1 cellular context compared by ENCODE assay signal in the genomic region with DNA sequence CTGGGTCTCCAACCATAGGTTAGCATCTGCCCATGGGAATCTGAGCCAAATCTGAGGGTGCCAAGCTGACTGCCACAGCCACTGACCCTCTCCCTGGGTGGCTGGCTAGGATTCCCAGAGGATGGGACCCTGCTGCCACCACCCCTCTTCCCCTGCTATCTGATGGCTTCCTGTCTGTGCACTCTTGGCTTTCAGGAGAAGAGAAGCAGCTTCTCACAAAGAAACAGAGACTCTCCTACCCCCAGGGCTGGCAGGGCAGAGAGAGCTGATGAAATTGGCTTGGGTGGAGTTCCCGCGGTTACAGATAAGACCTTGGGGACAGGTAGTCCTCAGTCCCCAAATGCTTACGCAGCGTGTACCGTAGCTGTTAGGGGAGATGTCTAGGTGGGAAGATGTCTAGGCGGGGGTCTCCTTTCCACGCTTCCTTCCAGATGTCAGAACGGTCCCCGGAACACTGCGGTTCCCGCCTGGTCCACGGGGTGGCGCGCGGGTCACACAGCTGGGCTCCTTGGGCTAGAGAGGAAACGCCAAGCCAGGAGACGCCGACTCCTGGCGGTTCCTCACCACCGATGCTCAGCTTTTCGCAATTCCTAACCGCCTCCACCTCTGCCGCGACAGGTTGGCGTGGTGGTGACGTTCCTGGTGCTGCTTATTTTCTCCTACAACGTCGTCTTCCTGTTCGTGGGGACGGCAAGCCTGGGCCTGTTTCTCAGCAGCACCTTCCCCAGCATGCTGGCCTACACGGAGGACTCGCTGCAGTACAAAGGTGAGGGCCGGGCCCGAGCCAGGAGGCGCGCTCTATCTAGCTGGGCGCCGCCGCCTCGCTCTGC.
A peak's percentile ranks its signal among the peaks of the same experiment; 100 is the strongest.
TF ChIP-seq lines count a peak whose summit lies in the region.

No MANE protein-coding gene starts in this region.

TF ChIP-seq in HepG2, 621 proteins besides CTCF, POLR2A, EP300 and RAD21 (continued from another document and continues in another):
- TF ChIP-seq, protein P1, sequence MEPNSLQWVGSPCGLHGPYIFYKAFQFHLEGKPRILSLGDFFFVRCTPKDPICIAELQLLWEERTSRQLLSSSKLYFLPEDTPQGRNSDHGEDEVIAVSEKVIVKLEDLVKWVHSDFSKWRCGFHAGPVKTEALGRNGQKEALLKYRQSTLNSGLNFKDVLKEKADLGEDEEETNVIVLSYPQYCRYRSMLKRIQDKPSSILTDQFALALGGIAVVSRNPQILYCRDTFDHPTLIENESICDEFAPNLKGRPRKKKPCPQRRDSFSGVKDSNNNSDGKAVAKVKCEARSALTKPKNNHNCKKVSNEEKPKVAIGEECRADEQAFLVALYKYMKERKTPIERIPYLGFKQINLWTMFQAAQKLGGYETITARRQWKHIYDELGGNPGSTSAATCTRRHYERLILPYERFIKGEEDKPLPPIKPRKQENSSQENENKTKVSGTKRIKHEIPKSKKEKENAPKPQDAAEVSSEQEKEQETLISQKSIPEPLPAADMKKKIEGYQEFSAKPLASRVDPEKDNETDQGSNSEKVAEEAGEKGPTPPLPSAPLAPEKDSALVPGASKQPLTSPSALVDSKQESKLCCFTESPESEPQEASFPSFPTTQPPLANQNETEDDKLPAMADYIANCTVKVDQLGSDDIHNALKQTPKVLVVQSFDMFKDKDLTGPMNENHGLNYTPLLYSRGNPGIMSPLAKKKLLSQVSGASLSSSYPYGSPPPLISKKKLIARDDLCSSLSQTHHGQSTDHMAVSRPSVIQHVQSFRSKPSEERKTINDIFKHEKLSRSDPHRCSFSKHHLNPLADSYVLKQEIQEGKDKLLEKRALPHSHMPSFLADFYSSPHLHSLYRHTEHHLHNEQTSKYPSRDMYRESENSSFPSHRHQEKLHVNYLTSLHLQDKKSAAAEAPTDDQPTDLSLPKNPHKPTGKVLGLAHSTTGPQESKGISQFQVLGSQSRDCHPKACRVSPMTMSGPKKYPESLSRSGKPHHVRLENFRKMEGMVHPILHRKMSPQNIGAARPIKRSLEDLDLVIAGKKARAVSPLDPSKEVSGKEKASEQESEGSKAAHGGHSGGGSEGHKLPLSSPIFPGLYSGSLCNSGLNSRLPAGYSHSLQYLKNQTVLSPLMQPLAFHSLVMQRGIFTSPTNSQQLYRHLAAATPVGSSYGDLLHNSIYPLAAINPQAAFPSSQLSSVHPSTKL (CRISPR knock-in tag; IDR thresholded peaks at IDR 0.05), result peak; percentile 56
- TF ChIP-seq, protein P2, sequence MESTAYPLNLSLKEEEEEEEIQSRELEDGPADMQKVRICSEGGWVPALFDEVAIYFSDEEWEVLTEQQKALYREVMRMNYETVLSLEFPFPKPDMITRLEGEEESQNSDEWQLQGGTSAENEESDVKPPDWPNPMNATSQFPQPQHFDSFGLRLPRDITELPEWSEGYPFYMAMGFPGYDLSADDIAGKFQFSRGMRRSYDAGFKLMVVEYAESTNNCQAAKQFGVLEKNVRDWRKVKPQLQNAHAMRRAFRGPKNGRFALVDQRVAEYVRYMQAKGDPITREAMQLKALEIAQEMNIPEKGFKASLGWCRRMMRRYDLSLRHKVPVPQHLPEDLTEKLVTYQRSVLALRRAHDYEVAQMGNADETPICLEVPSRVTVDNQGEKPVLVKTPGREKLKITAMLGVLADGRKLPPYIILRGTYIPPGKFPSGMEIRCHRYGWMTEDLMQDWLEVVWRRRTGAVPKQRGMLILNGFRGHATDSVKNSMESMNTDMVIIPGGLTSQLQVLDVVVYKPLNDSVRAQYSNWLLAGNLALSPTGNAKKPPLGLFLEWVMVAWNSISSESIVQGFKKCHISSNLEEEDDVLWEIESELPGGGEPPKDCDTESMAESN (CRISPR knock-in tag; conservative IDR thresholded peaks at IDR 0.05), result 0 out of 2 replicates have a peak, but pooled peaks have one; percentile 56
- TF ChIP-seq ZNF629 (CRISPR knock-in tag; conservative IDR thresholded peaks at IDR 0.05) (peak; percentile 35; the same call in 1 of the 2 replicates), SP1 (IDR thresholded peaks at IDR 0.05) (no peak), SP1 (CRISPR knock-in tag; IDR thresholded peaks at IDR 0.05) (0 out of 2 replicates have a peak, but pooled peaks have one; percentile 37), ETV5 (CRISPR knock-in tag; IDR thresholded peaks at IDR 0.05; ENCODE audit: borderline replicate concordance) (peak; percentile 49; the same call in 1 of the 2 replicates), SALL1 (CRISPR knock-in tag; IDR thresholded peaks at IDR 0.05) (peak; percentile 87), ZNF367 (CRISPR knock-in tag; IDR thresholded peaks at IDR 0.05; ENCODE audit: borderline replicate concordance) (no peak), ZFP90 (CRISPR knock-in tag; IDR thresholded peaks at IDR 0.05; ENCODE audit: borderline replicate concordance) (peak; percentile 37; the same call in 1 of the 2 replicates), ZNF326 (CRISPR knock-in tag; IDR thresholded peaks at IDR 0.05; ENCODE audit: borderline replicate concordance) (no peak), PHF5A (CRISPR knock-in tag; IDR thresholded peaks at IDR 0.05; ENCODE audit: low read depth, unreplicated experiment) (no peak), KAT8 (CRISPR knock-in tag; IDR thresholded peaks at IDR 0.05) (peak; percentile 58; the same call in 1 of the 2 replicates), ZFYVE20 (CRISPR knock-in tag; IDR thresholded peaks at IDR 0.05; ENCODE audit: borderline replicate concordance, low read depth) (no peak), ZNF746 (CRISPR knock-in tag; IDR thresholded peaks at IDR 0.05) (no peak), HNRNPK (IDR thresholded peaks at IDR 0.05; ENCODE audit: low read depth, low read length, poor library complexity, severe bottlenecking) (no peak), HOXA3 (CRISPR knock-in tag; IDR thresholded peaks at IDR 0.05) (peak; percentile 81), AGO2 (optimal IDR thresholded peaks at IDR 0.05; ENCODE audit: low read depth, low read length) (peak; percentile 84), ESRRA (CRISPR knock-in tag; IDR thresholded peaks at IDR 0.05; ENCODE audit: low read depth) (0 out of 2 replicates have a peak, but pooled peaks have one; percentile 16), ZNF709 (CRISPR knock-in tag; IDR thresholded peaks at IDR 0.05) (0 out of 2 replicates have a peak, but pooled peaks have one; percentile 64), ZSCAN25 (CRISPR knock-in tag; IDR thresholded peaks at IDR 0.05) (no peak), ZSCAN21 (CRISPR knock-in tag; IDR thresholded peaks at IDR 0.05; ENCODE audit: borderline replicate concordance) (no peak; the same call in 1 of the 2 replicates), EED (CRISPR knock-in tag; IDR thresholded peaks at IDR 0.05) (no peak), PCBP1 (IDR thresholded peaks at IDR 0.05; ENCODE audit: borderline replicate concordance, low read depth, low read length) (no peak), ZNF839 (CRISPR knock-in tag; IDR thresholded peaks at IDR 0.05; ENCODE audit: borderline replicate concordance) (no peak), HNF4G (IDR thresholded peaks at IDR 0.05; ENCODE audit: borderline replicate concordance, low read depth, low read length) (no peak), HNF4G (CRISPR knock-in tag; IDR thresholded peaks at IDR 0.05; ENCODE audit: borderline replicate concordance, low read depth) (peak; percentile 73), GATAD2A (CRISPR knock-in tag; IDR thresholded peaks at IDR 0.05) (peak; percentile 55; the same call in 1 of the 2 replicates), MAF1 (CRISPR knock-in tag; IDR thresholded peaks at IDR 0.05; ENCODE audit: borderline replicate concordance) (0 out of 2 replicates have a peak, but pooled peaks have one; percentile 48), ZSCAN31 (CRISPR knock-in tag; IDR thresholded peaks at IDR 0.05; ENCODE audit: low read depth) (0 out of 2 replicates have a peak, but pooled peaks have one; percentile 48), ZNF263 (CRISPR knock-in tag; IDR thresholded peaks at IDR 0.05) (peak; percentile 65; the same call in 1 of the 2 replicates), GATAD1 (CRISPR knock-in tag; IDR thresholded peaks at IDR 0.05) (0 out of 2 replicates have a peak, but pooled peaks have one; percentile 36), ZNF720 (CRISPR knock-in tag; IDR thresholded peaks at IDR 0.05) (no peak), ZNF264 (CRISPR knock-in tag; IDR thresholded peaks at IDR 0.05) (no peak; the same call in 1 of the 2 replicates)
- TF ChIP-seq, protein P3, sequence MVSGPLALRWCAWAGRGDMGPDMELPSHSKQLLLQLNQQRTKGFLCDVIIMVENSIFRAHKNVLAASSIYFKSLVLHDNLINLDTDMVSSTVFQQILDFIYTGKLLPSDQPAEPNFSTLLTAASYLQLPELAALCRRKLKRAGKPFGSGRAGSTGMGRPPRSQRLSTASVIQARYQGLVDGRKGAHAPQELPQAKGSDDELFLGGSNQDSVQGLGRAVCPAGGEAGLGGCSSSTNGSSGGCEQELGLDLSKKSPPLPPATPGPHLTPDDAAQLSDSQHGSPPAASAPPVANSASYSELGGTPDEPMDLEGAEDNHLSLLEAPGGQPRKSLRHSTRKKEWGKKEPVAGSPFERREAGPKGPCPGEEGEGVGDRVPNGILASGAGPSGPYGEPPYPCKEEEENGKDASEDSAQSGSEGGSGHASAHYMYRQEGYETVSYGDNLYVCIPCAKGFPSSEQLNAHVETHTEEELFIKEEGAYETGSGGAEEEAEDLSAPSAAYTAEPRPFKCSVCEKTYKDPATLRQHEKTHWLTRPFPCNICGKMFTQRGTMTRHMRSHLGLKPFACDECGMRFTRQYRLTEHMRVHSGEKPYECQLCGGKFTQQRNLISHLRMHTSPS (CRISPR knock-in tag; IDR thresholded peaks at IDR 0.05; ENCODE audit: low read depth), result no peak
- TF ChIP-seq, protein P4, sequence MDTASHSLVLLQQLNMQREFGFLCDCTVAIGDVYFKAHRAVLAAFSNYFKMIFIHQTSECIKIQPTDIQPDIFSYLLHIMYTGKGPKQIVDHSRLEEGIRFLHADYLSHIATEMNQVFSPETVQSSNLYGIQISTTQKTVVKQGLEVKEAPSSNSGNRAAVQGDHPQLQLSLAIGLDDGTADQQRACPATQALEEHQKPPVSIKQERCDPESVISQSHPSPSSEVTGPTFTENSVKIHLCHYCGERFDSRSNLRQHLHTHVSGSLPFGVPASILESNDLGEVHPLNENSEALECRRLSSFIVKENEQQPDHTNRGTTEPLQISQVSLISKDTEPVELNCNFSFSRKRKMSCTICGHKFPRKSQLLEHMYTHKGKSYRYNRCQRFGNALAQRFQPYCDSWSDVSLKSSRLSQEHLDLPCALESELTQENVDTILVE (CRISPR knock-in tag; IDR thresholded peaks at IDR 0.05), result 0 out of 2 replicates have a peak, but pooled peaks have one; percentile 35
- TF ChIP-seq, protein P5, sequence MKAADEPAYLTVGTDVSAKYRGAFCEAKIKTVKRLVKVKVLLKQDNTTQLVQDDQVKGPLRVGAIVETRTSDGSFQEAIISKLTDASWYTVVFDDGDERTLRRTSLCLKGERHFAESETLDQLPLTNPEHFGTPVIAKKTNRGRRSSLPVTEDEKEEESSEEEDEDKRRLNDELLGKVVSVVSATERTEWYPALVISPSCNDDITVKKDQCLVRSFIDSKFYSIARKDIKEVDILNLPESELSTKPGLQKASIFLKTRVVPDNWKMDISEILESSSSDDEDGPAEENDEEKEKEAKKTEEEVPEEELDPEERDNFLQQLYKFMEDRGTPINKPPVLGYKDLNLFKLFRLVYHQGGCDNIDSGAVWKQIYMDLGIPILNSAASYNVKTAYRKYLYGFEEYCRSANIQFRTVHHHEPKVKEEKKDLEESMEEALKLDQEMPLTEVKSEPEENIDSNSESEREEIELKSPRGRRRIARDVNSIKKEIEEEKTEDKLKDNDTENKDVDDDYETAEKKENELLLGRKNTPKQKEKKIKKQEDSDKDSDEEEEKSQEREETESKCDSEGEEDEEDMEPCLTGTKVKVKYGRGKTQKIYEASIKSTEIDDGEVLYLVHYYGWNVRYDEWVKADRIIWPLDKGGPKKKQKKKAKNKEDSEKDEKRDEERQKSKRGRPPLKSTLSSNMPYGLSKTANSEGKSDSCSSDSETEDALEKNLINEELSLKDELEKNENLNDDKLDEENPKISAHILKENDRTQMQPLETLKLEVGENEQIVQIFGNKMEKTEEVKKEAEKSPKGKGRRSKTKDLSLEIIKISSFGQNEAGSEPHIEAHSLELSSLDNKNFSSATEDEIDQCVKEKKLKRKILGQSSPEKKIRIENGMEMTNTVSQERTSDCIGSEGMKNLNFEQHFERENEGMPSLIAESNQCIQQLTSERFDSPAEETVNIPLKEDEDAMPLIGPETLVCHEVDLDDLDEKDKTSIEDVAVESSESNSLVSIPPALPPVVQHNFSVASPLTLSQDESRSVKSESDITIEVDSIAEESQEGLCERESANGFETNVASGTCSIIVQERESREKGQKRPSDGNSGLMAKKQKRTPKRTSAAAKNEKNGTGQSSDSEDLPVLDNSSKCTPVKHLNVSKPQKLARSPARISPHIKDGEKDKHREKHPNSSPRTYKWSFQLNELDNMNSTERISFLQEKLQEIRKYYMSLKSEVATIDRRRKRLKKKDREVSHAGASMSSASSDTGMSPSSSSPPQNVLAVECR (CRISPR knock-in tag; IDR thresholded peaks at IDR 0.05; ENCODE audit: borderline replicate concordance), result peak; percentile 70; the same call in 1 of the 2 replicates
- TF ChIP-seq, protein P6, sequence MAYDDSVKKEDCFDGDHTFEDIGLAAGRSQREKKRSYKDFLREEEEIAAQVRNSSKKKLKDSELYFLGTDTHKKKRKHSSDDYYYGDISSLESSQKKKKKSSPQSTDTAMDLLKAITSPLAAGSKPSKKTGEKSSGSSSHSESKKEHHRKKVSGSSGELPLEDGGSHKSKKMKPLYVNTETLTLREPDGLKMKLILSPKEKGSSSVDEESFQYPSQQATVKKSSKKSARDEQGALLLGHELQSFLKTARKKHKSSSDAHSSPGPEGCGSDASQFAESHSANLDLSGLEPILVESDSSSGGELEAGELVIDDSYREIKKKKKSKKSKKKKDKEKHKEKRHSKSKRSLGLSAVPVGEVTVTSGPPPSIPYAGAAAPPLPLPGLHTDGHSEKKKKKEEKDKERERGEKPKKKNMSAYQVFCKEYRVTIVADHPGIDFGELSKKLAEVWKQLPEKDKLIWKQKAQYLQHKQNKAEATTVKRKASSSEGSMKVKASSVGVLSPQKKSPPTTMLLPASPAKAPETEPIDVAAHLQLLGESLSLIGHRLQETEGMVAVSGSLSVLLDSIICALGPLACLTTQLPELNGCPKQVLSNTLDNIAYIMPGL (CRISPR knock-in tag; IDR thresholded peaks at IDR 0.05; ENCODE audit: borderline replicate concordance in 1 of 2, low read depth in 1 of 2), result peak; percentile 94 to 95; a peak in 3 of 4 replicates
- TF ChIP-seq, protein P7, sequence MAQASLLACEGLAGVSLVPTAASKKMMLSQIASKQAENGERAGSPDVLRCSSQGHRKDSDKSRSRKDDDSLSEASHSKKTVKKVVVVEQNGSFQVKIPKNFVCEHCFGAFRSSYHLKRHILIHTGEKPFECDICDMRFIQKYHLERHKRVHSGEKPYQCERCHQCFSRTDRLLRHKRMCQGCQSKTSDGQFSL (CRISPR knock-in tag; IDR thresholded peaks at IDR 0.05), result 0 out of 2 replicates have a peak, but pooled peaks have one; percentile 38
